Comparison of ENCODE assay signal across 23 cellular contexts in the genomic region with DNA sequence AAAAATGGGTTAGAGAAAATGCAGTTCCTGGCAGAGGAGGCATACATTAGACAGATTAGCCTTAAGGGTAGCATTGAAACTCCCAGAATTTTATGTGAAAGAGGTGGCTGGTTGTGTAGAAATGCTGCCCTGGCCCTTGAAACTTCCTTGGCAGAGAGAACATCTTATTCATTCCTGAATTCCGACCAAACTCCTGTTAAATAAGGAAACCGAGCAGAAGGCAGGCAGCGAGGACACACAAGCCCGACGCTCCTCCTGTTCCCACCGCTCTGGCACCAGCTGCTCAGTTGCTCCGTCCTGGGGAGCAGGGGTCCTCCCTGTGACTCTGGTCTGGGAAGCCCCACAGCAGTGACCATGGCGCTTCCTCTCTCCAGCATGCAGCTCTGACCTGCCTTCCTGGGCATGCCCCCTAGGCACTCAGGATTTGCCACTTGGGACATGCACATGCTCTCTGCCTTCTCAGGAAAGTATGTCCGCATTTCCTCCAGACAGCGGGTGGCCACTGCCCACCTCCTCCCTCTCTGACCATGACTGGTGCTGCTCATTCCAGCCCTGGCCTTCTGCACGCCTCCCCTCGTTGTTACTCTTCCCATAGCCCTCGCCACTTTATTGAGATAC. TPM values are rescaled to one million over a fixed set of nuclear protein-coding genes. Genes with fewer than 3 reads are reported as not detected.
DNase-seq lines count a peak whose midpoint lies in the region; ATAC-seq, FAIRE-seq and TF ChIP-seq lines count a peak whose summit lies in the region.
"Had no signal": no experiment of that assay in that cellular context is flagged by ENCODE, and none has a peak within 500 bp of the region (broad histone marks: within the 10 kb centered on the region; RNA-seq: fewer than 3 reads in every experiment).

No MANE protein-coding gene starts in this region.

- 87% methylated on average over 13 of the region's 13 CpGs; no CpG with 5 or more reads in 1 of the 2 experiments for WGBS in H1 (ENCODE audit: extremely low coverage in 1 of 2, insufficient coverage in 1 of 2, insufficient read length in 1 of 2, insufficient replicate concordance in 2 of 2, low coverage in 1 of 2, low lambda C conversion rate in 2 of 2, missing lambda C conversion rate in 1 of 2), 2 experiments

- H3K27me3 ChIP-seq in breast epithelium = no peaks in the 10 kb centered on the region
- no peaks in the 10 kb centered on the region for H3K27me3 ChIP-seq in H1 (replicated peaks in 1 of 4; ENCODE audit: control insufficient read depth in 3 of 4, extremely low read depth in 1 of 4, insufficient read depth in 3 of 4, low read length in 3 of 4)
- no peaks in the 10 kb centered on the region for H3K27me3 ChIP-seq in upper lobe of right lung
- H3K27me3 ChIP-seq: adrenal gland, dorsolateral prefrontal cortex, gastrocnemius medialis, Peyer's patch, transverse colon had no signal

- ATAC-seq in upper lobe of right lung = peak; percentile 25
- no peak for ATAC-seq in GM18498 (IDR thresholded peaks at IDR 0.05; ENCODE audit: unreplicated experiment)
- ATAC-seq: gastrocnemius medialis, HCT116 had no signal

- no peak for TF ChIP-seq RAD21 in H1 (IDR thresholded peaks at IDR 0.05 in 1 of 2, conservative IDR thresholded peaks at IDR 0.05 in 1 of 2; ENCODE audit: low read depth in 2 of 2, low read length in 2 of 2)

- no TSS peak for BruUV-seq in MCF 10A (replicated peaks; lab: Mats Ljungman, UMichigan)

- no peak overlapping the region for H3K23ac ChIP-seq in H1 (ENCODE audit: insufficient read length)

- peak overlapping the region; percentile 60; the same call in 1 of the 2 replicates for H2BK5ac ChIP-seq in H1 (ENCODE audit: low read depth, low read length)

- intact Hi-C loops in breast epithelium (cut with DNase I; ENCODE audit: low total_unique reads) (no loop called here), MCF 10A (cut with micrococcal nuclease) (no loop called here), upper lobe of right lung (cut with DNase I) (no loop called here)

- POLR2A ChIA-PET in MCF 10A (lab: Yijun Ruan, JAX) = interaction anchor here (0.9 kb wide), 1 partner anchor 7 kb away, joined by 3 read pairs; no protein-coding TSS in a partner anchor
- POLR2A ChIA-PET in H1 (lab: Charles Lee; ENCODE audit: partially characterized antibody) = no interaction called here

- no peak overlapping the region for H2BK20ac ChIP-seq in H1 (ENCODE audit: low read length)

- no peak overlapping the region for H2AFZ ChIP-seq in H1 (ENCODE audit: low read length)

- H4K91ac ChIP-seq in H1 (replicated peaks; ENCODE audit: insufficient read length, low read length) = no peak overlapping the region

- no peaks in the 10 kb centered on the region for H3K79me1 ChIP-seq in H1 (ENCODE audit: low read depth, low read length)

- no peak overlapping the region for H4K5ac ChIP-seq in H1 (ENCODE audit: insufficient read length, low read depth, low read length)

- H4K8ac ChIP-seq in H1 (ENCODE audit: extremely low read depth, insufficient read depth, low read length) = no peak overlapping the region

- H3K36me3 ChIP-seq in breast epithelium (no peaks in the 10 kb centered on the region), H1 (ENCODE audit: control insufficient read depth in 2 of 4, insufficient read depth in 4 of 4, low read length in 3 of 4) (no peaks in the 10 kb centered on the region; a peak in 1 of 8 replicates), upper lobe of right lung (no peaks in the 10 kb centered on the region)
- H3K36me3 ChIP-seq: adrenal gland, gastrocnemius medialis, transverse colon had no signal

- H2BK120ac ChIP-seq in H1 (replicated peaks; ENCODE audit: low read depth, low read length) = no peak overlapping the region

- no peak overlapping the region for H2BK12ac ChIP-seq in H1 (ENCODE audit: low read depth, low read length)

- H3K4me3 Mint-ChIP-seq in MCF 10A (ENCODE audit: unreplicated experiment) = no peak overlapping the region
- no peak overlapping the region for H3K4me3 Mint-ChIP-seq in mesothelial cell of epicardium
- H3K4me3 Mint-ChIP-seq: CD8-positive, alpha-beta memory T cell had no signal

- H3K9me3 ChIP-seq in breast epithelium (no peaks in the 10 kb centered on the region), H1 (ENCODE audit: insufficient read depth in 2 of 2, low read depth in 1 of 2, low read length in 1 of 2) (no peaks in the 10 kb centered on the region), upper lobe of right lung (no peaks in the 10 kb centered on the region)
- H3K9me3 ChIP-seq: adrenal gland, gastrocnemius medialis, Peyer's patch, transverse colon had no signal

- H2AK5ac ChIP-seq in H1 (ENCODE audit: low read depth, low read length) = no peak overlapping the region; the same call in 1 of the 2 replicates

- peak overlapping the region in 2 of 3 donors; percentile 10 to 47 for H3K4me3 ChIP-seq in breast epithelium
- no peak overlapping the region for H3K4me3 ChIP-seq in H1 (ENCODE audit: extremely low read depth in 1 of 4, insufficient read depth in 2 of 4, low read depth in 3 of 4, low read length in 4 of 4)
- no peak overlapping the region for H3K4me3 ChIP-seq in upper lobe of right lung
- H3K4me3 ChIP-seq: adrenal gland, gastrocnemius medialis, lung, Peyer's patch, transverse colon had no signal

- H3K4ac ChIP-seq in H1 (replicated peaks; ENCODE audit: insufficient read length, low read depth, low read length) = no peak overlapping the region

- H3K9me3 Mint-ChIP-seq in MCF 10A (ENCODE audit: unreplicated experiment) (no peaks in the 10 kb centered on the region), mesothelial cell of epicardium (peaks cover 13% of the 10 kb centered on the region)

- H3K4me2 ChIP-seq in H1 (ENCODE audit: insufficient read depth in 1 of 2, low read depth in 2 of 2, low read length in 2 of 2) = no peak overlapping the region

- H4K20me1 ChIP-seq in H1 (replicated peaks in 1 of 2; ENCODE audit: control insufficient read depth in 1 of 2, insufficient read depth in 2 of 2, low read length in 2 of 2) = no peaks in the 10 kb centered on the region

- H3K14ac ChIP-seq in H1 (ENCODE audit: insufficient read length) = no peak overlapping the region

- no peaks in the 10 kb centered on the region for H3K23me2 ChIP-seq in H1 (ENCODE audit: low read depth, low read length)

- TF ChIP-seq POLR2A in breast epithelium (IDR thresholded peaks at IDR 0.05) (no peak), H1 (IDR thresholded peaks at IDR 0.05; ENCODE audit: control extremely low read depth in 1 of 2, low read depth in 2 of 2, low read length in 2 of 2) (no peak)

- CTCF ChIA-PET in MCF 10A (lab: Yijun Ruan, JAX) = no interaction called here
- CTCF ChIA-PET in H1 (lab: Charles Lee; ENCODE audit: partially characterized antibody) = interaction anchor here (1.0 to 2.9 kb wide), 4 partner anchors 12 to 51 kb away, joined by 3 to 14 read pairs (median 5); no protein-coding TSS in a partner anchor

- no peak overlapping the region for H3K18ac ChIP-seq in H1 (ENCODE audit: extremely low read depth, low read length)

- TF ChIP-seq CTCF in breast epithelium (IDR thresholded peaks at IDR 0.05) = no peak
- TF ChIP-seq CTCF in MCF 10A (IDR thresholded peaks at IDR 0.05; ENCODE audit: unreplicated experiment) = no peak
- no peak for TF ChIP-seq CTCF in H1 (IDR thresholded peaks at IDR 0.05; ENCODE audit: control extremely low read depth in 1 of 3, insufficient read depth in 1 of 3, low read depth in 1 of 3, low read length in 3 of 3)
- no peak for TF ChIP-seq CTCF in mesothelial cell of epicardium (IDR thresholded peaks at IDR 0.05; ENCODE audit: unreplicated experiment)
- TF ChIP-seq CTCF in upper lobe of right lung (IDR thresholded peaks at IDR 0.05) = no peak

- H3K4me1 Mint-ChIP-seq in MCF 10A (ENCODE audit: insufficient read depth, unreplicated experiment) (peaks cover 14% of the 10 kb centered on the region), mesothelial cell of epicardium (peaks cover 23% of the 10 kb centered on the region)

- DNase-seq in breast epithelium (ENCODE audit: low spot score in 2 of 2) (no peak), MCF 10A (ENCODE audit: unreplicated experiment) (no peak), H1 (ENCODE audit: low read depth in 1 of 2, low spot score in 2 of 2) (no peak), mesothelial cell of epicardium (ENCODE audit: low spot score in 2 of 2, unreplicated experiment in 2 of 2) (no peak), upper lobe of right lung (no peak), NCI-H1417 (lab: John Stamatoyannopoulos, UW) (no peak), amniotic stem cell (lab: John Stamatoyannopoulos, UW) (no peak)
- DNase-seq: activated CD8-positive, alpha-beta memory T cell treated with anti-CD3 and anti-CD28 coated beads for 24 hours; adrenal gland; CD8-positive, alpha-beta memory T cell; gastrocnemius medialis; MM.1S; NCI-H2029 treated with DMSO at 0.1 percent for 48 hours; NCI-H69; Peyer's patch; stimulated activated CD4-positive, alpha-beta T cell treated with anti-CD3 and anti-CD28 coated beads, Interleukin-4, amount 100 ng/mL, for 1 hour; transverse colon had no signal

- H3K4me1 ChIP-seq in breast epithelium (no peaks in the 10 kb centered on the region), H1 (replicated peaks in 1 of 4; ENCODE audit: control insufficient read depth in 3 of 4, insufficient read depth in 4 of 4, low read length in 3 of 4) (peaks cover 0 to 9% (median 4%) of the 10 kb centered on the region in 4 experiments; a peak in 5 of 7 replicates), upper lobe of right lung (no peaks in the 10 kb centered on the region)
- H3K4me1 ChIP-seq: adrenal gland, Peyer's patch had no signal

- H3K56ac ChIP-seq in H1 (replicated peaks; ENCODE audit: insufficient read length, low read depth, low read length) = no peak overlapping the region

- H3K9ac ChIP-seq in H1 (replicated peaks in 1 of 4; ENCODE audit: extremely low read depth in 1 of 4, low read depth in 3 of 4, low read length in 3 of 4) = no peak overlapping the region

- no peaks in the 10 kb centered on the region for H3K27me3 Mint-ChIP-seq in MCF 10A (ENCODE audit: insufficient read depth, unreplicated experiment)
- no peaks in the 10 kb centered on the region for H3K27me3 Mint-ChIP-seq in mesothelial cell of epicardium (ENCODE audit: low read depth)

- H3K27ac ChIP-seq in breast epithelium (peak overlapping the region; percentile 25 to 61), H1 (ENCODE audit: low read depth, low read length) (no peak overlapping the region), upper lobe of right lung (no peak overlapping the region)
- H3K27ac ChIP-seq: adrenal gland, gastrocnemius medialis, Peyer's patch had no signal

- no peak for TF ChIP-seq EP300 in H1 (IDR thresholded peaks at IDR 0.05; ENCODE audit: borderline replicate concordance in 1 of 2, low read depth in 2 of 2, low read length in 2 of 2)

- no peaks in the 10 kb centered on the region for H3K79me2 ChIP-seq in H1 (ENCODE audit: control insufficient read depth in 1 of 2, insufficient read depth in 2 of 2, low read length in 2 of 2)

- no peak for FAIRE-seq in H1 (lab: Jason Lieb, UNC)
- FAIRE-seq: A204.1, GM12892 had no signal

- H2BK15ac ChIP-seq in H1 (ENCODE audit: low read length) = no peak overlapping the region

- H3K36me3 Mint-ChIP-seq in MCF 10A (ENCODE audit: insufficient read depth, unreplicated experiment) = peaks cover 6% of the 10 kb centered on the region
- H3K36me3 Mint-ChIP-seq in mesothelial cell of epicardium = peaks cover 4% of the 10 kb centered on the region

- H3K27ac Mint-ChIP-seq in MCF 10A (ENCODE audit: low read depth, unreplicated experiment) = no peak overlapping the region
- H3K27ac Mint-ChIP-seq in mesothelial cell of epicardium = peak overlapping the region; percentile 54
- H3K27ac Mint-ChIP-seq: CD8-positive, alpha-beta memory T cell had no signal

RNA-seq across cellular contexts. Expression of gene CLDN20, which starts 35.2 kb away (rescaled TPM):
- total RNA-seq in breast epithelium (not detected), MCF 10A (2022) (not detected in 2 replicates), mesothelial cell of epicardium (not detected in 3 replicates), upper lobe of right lung (not detected)
- not detected in 2 replicates for total RNA-seq in H1 (2021; fragmentation: NEBNext Ultra II Directional; extraction: Animal tissue kit (Norgen Biotek cat#: 25700))
- polyA plus RNA-seq in H1 (2011; rRNA removed) = not detected in 2 replicates
- polyA plus RNA-seq in H1 (2011; cell fraction: cytosol; rRNA removed) = not detected
- polyA plus RNA-seq in H1 (2011; cell fraction: nucleus; rRNA removed) = not detected
- polyA plus RNA-seq in H1 (2012, experiment 1 of 2) = 0.46 to 1.2 TPM (median 0.71 TPM) in 4 replicates
- not detected for polyA plus RNA-seq in H1 (2012, experiment 2 of 2)
- not detected for polyA plus RNA-seq in H1 (2013, experiment 1 of 2)
- polyA plus RNA-seq in H1 (2013, experiment 2 of 2) = not detected
- 0.24 TPM in 1 of 2 replicates, not detected in the other for polyA minus RNA-seq in H1 (2011; rRNA and poly(A)+ RNA removed)
- polyA minus RNA-seq in H1 (2011; cell fraction: cytosol; rRNA and poly(A)+ RNA removed) = not detected
- 0.70 TPM for polyA minus RNA-seq in H1 (2011; cell fraction: nucleus; rRNA and poly(A)+ RNA removed)
- total RNA-seq: adrenal gland; CD8-positive, alpha-beta memory T cell; gastrocnemius medialis; lung; transverse colon had no signal
- polyA plus RNA-seq: adrenal gland; CD8-positive, alpha-beta memory T cell; lung had no signal

Comparison
In these comparisons a context has a peak if more than half of its experiments do, and no peak if none do; other contexts are left out.
1. H3K27ac ChIP-seq: peak in breast epithelium (2 of 2); none in H1 (single experiment) and upper lobe of right lung (single experiment).
2. H3K4me3 ChIP-seq: peak in breast epithelium (2 of 3); none in H1 (0 of 4) and upper lobe of right lung (single experiment).